8 cellular contexts compared by ENCODE assay signal in the genomic region with DNA sequence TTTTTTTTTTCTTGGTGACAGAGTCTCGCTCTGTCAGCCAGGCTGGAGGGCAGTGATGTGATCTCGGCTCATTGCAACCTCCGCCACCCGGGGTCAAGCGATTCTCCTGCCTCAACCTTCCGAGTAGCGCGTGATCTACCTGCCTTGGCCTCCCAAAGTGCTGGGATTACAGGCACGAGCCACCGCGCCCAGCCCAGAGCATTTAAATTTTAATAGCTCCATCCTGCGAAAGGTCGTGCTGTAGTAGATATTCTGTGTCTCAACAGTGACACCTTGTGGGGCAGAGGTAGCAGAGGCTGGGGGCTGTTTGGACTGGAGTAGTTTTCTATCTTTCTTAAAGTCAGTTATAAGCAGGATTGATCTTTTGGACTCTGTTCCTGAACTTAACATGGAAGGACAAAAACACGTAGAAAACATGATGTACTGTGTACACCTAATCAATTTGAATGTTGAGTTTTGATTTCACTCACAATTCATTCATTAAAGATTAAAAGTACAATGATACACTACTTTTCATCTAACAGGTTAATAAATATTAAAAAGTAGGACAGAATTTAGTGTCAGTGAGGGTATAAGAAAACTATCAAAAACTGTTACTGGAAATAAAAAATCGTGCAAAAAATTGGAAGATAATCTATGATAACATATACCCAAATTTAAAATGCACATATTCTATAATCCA. TPM values are rescaled to one million over a fixed set of nuclear protein-coding genes. Genes with fewer than 3 reads are reported as not detected.
DNase-seq lines count a peak whose midpoint lies in the region; ATAC-seq and TF ChIP-seq lines count a peak whose summit lies in the region.

No MANE protein-coding gene starts in this region.

- H3K4me2 ChIP-seq in PC-3 (ENCODE audit: low read length), result peak overlapping the region; percentile 81
- peak overlapping the region; percentile 85 for H3K4me2 ChIP-seq in fibroblast of lung (ENCODE audit: extremely low read depth, insufficient read depth, low read length)

- intact Hi-C loops in Calu3 (cut with micrococcal nuclease; ENCODE audit: unreplicated experiment), result loop anchor here (1.0 to 10.0 kb wide), 2 partner anchors 151 to 653 kb away; no protein-coding TSS in a partner anchor
- intact Hi-C loops in PC-3 (cut with micrococcal nuclease), result loop anchor here (1.0 to 10.0 kb wide), 5 partner anchors 151 to 840 kb away; no protein-coding TSS in a partner anchor

- no peaks in the 10 kb centered on the region for H3K9me2 ChIP-seq in PC-3 (replicated peaks; ENCODE audit: low read length)

- H3K27ac ChIP-seq in PC-3 (ENCODE audit: low read length), result no peak overlapping the region
- no peak overlapping the region for H3K27ac ChIP-seq in fibroblast of lung (ENCODE audit: insufficient read depth, low read length)
- no peak overlapping the region for H3K27ac ChIP-seq in subcutaneous abdominal adipose tissue (ENCODE audit: low read depth, low read length)

- CTCF ChIA-PET in Calu3 (lab: Charles Lee) (interaction anchor here (0.6 to 1.3 kb wide), 16 partner anchors 9 to 738 kb away, joined by 3 to 9 read pairs (median 4); a partner anchor contains a TSS), PC-3 (lab: Charles Lee) (interaction anchor here (0.5 to 1.3 kb wide), 13 partner anchors 9 to 656 kb away, joined by 3 to 10 read pairs (median 4); a partner anchor contains a TSS)

- H3K9ac ChIP-seq in PC-3 (ENCODE audit: low read length) (no peak overlapping the region), fibroblast of lung (ENCODE audit: insufficient read depth, low read length) (no peak overlapping the region), subcutaneous abdominal adipose tissue (ENCODE audit: low read length in 5 of 5) (peak overlapping the region in 1 of 5 donors; percentile 15)

- H3K27me3 ChIP-seq in PC-3 (ENCODE audit: low read length), result no peaks in the 10 kb centered on the region
- no peaks in the 10 kb centered on the region for H3K27me3 ChIP-seq in fibroblast of lung (ENCODE audit: control insufficient read depth, insufficient read depth, low read length)
- H3K27me3 ChIP-seq in subcutaneous abdominal adipose tissue (ENCODE audit: control insufficient read depth in 5 of 5, insufficient read depth in 4 of 5, low read length in 5 of 5), result peaks cover 0 to 3% (median 0%) of the 10 kb centered on the region in 5 donors

- H3K79me2 ChIP-seq in PC-3 (ENCODE audit: low read length), result no peaks in the 10 kb centered on the region
- no peaks in the 10 kb centered on the region for H3K79me2 ChIP-seq in fibroblast of lung (ENCODE audit: control insufficient read depth, insufficient read depth, low read length)

- no TSS peak for BruUV-seq in Calu3 (replicated peaks; lab: Mats Ljungman, UMichigan)
- no TSS peak for BruUV-seq in PC-3 (replicated peaks; lab: Mats Ljungman, UMichigan)

- H4K20me1 ChIP-seq in PC-3 (ENCODE audit: low read length), result no peaks in the 10 kb centered on the region
- H4K20me1 ChIP-seq in fibroblast of lung (ENCODE audit: control insufficient read depth, extremely low read depth, insufficient read depth, low read length), result no peaks in the 10 kb centered on the region

- no peaks in the 10 kb centered on the region for H3K9me3 ChIP-seq in PC-3 (ENCODE audit: low read length)
- H3K9me3 ChIP-seq in fibroblast of lung (ENCODE audit: control insufficient read depth, insufficient read depth, low read depth, low read length), result no peaks in the 10 kb centered on the region
- no peaks in the 10 kb centered on the region for H3K9me3 ChIP-seq in subcutaneous abdominal adipose tissue (ENCODE audit: control insufficient read depth in 5 of 5, low read length in 5 of 5)

- peak overlapping the region; percentile 39; the same call in 1 of the 2 replicates for H3K4me3 ChIP-seq in PC-3 (ENCODE audit: low read length)
- peak overlapping the region; percentile 20 to 38 (median 32) for H3K4me3 ChIP-seq in fibroblast of lung (replicated peaks in 1 of 4; ENCODE audit: control extremely low read depth in 1 of 4, insufficient read depth in 1 of 4, low read depth in 3 of 4, low read length in 4 of 4)
- H3K4me3 ChIP-seq in subcutaneous abdominal adipose tissue (ENCODE audit: low read depth in 1 of 5, low read length in 5 of 5), result peak overlapping the region in 4 of 5 donors; percentile 16 to 52 (median 38)

- peak overlapping the region; percentile 34 for H3K4me3 Mint-ChIP-seq in Calu3 (ENCODE audit: low read depth, unreplicated experiment)
- peak overlapping the region; percentile 40 to 59 for H3K4me3 Mint-ChIP-seq in activated T-cell treated with anti-CD3 and anti-CD28 coated beads, Interleukin-2, amount 50 U/mL, for 72 hours
- H3K4me3 Mint-ChIP-seq in natural killer cell treated with Interleukin-12 subunit alpha and Interleukin-12 subunit beta and Interleukin-15 and Interleukin-18, amount 100 ng/mL, for 72 hours, result no peak overlapping the region

- TF ChIP-seq CTCF in Calu3 (IDR thresholded peaks at IDR 0.05; ENCODE audit: unreplicated experiment) (peak; percentile 33), GM20000 (IDR thresholded peaks at IDR 0.05; ENCODE audit: extremely low read depth, missing control alignments) (peak; percentile 71), PC-3 (conservative IDR thresholded peaks at IDR 0.05; ENCODE audit: low read depth, low read length) (peak; percentile 91), fibroblast of lung (conservative IDR thresholded peaks at IDR 0.05 in 1 of 2, IDR thresholded peaks at IDR 0.05 in 1 of 2; ENCODE audit: low read depth in 1 of 2, low read length in 2 of 2) (peak; percentile 75 to 85)

- H3K4me1 ChIP-seq in PC-3 (ENCODE audit: insufficient read depth, low read length), result peaks cover 30% of the 10 kb centered on the region
- no peaks in the 10 kb centered on the region for H3K4me1 ChIP-seq in fibroblast of lung (ENCODE audit: control insufficient read depth, extremely low read depth, insufficient read depth, low read length)
- peaks cover 0 to 6% (median 4%) of the 10 kb centered on the region in 5 donors for H3K4me1 ChIP-seq in subcutaneous abdominal adipose tissue (ENCODE audit: control insufficient read depth in 5 of 5, insufficient read depth in 5 of 5, low read length in 5 of 5)

- H3K9me3 Mint-ChIP-seq in Calu3 (ENCODE audit: low read depth, unreplicated experiment), result no peaks in the 10 kb centered on the region
- H3K9me3 Mint-ChIP-seq in activated T-cell treated with anti-CD3 and anti-CD28 coated beads, Interleukin-2, amount 50 U/mL, for 72 hours, result no peaks in the 10 kb centered on the region
- H3K9me3 Mint-ChIP-seq in natural killer cell treated with Interleukin-12 subunit alpha and Interleukin-12 subunit beta and Interleukin-15 and Interleukin-18, amount 100 ng/mL, for 72 hours, result no peaks in the 10 kb centered on the region

- H2AFZ ChIP-seq in PC-3 (ENCODE audit: low read length) (peak overlapping the region; percentile 56), fibroblast of lung (ENCODE audit: low read length) (peak overlapping the region; percentile 77)

- DNase-seq in Calu3 (peak; percentile 54), GM20000 (ENCODE audit: low spot score) (peak; percentile 62), HT1080 (ENCODE audit: low read depth) (peak; percentile 67), PC-3 (peak; percentile 84), fibroblast of lung (ENCODE audit: low read depth in 2 of 2) (peak; percentile 62 to 77)
- DNase-seq in activated T-cell treated with anti-CD3 and anti-CD28 coated beads, Interleukin-2, amount 50 U/mL, for 72 hours, result peak; percentile 56 to 60
- DNase-seq in natural killer cell treated with Interleukin-12 subunit alpha and Interleukin-12 subunit beta and Interleukin-15 and Interleukin-18, amount 100 ng/mL, for 72 hours (ENCODE audit: low spot score), result peak; percentile 73

- peaks cover 9% of the 10 kb centered on the region for H3K4me1 Mint-ChIP-seq in Calu3 (ENCODE audit: low read depth, unreplicated experiment)
- peaks cover 6% of the 10 kb centered on the region for H3K4me1 Mint-ChIP-seq in activated T-cell treated with anti-CD3 and anti-CD28 coated beads, Interleukin-2, amount 50 U/mL, for 72 hours (ENCODE audit: low read depth)
- peaks cover 5 to 12% of the 10 kb centered on the region in 2 donors for H3K4me1 Mint-ChIP-seq in natural killer cell treated with Interleukin-12 subunit alpha and Interleukin-12 subunit beta and Interleukin-15 and Interleukin-18, amount 100 ng/mL, for 72 hours (ENCODE audit: low read depth in 2 of 2)

- H3F3A ChIP-seq in PC-3 (ENCODE audit: low read length, unreplicated experiment), result peaks cover 4% of the 10 kb centered on the region

- H3K27ac Mint-ChIP-seq in Calu3 (ENCODE audit: unreplicated experiment), result no peak overlapping the region
- H3K27ac Mint-ChIP-seq in activated T-cell treated with anti-CD3 and anti-CD28 coated beads, Interleukin-2, amount 50 U/mL, for 72 hours, result no peak overlapping the region
- no peak overlapping the region for H3K27ac Mint-ChIP-seq in natural killer cell treated with Interleukin-12 subunit alpha and Interleukin-12 subunit beta and Interleukin-15 and Interleukin-18, amount 100 ng/mL, for 72 hours

- peak; percentile 81 for ATAC-seq in PC-3
- ATAC-seq in activated T-cell treated with anti-CD3 and anti-CD28 coated beads, Interleukin-2, amount 50 U/mL, for 72 hours (replicated peaks in 1 of 2), result peak; percentile 77 to 88
- peak; percentile 56 to 79 for ATAC-seq in natural killer cell treated with Interleukin-12 subunit alpha and Interleukin-12 subunit beta and Interleukin-15 and Interleukin-18, amount 100 ng/mL, for 72 hours

- POLR2A ChIA-PET in PC-3 (lab: Charles Lee; ENCODE audit: unreplicated experiment), result interaction anchor here (0.6 to 0.7 kb wide), 2 partner anchors 11 to 153 kb away, joined by 3 read pairs; a partner anchor contains a TSS

- no peaks in the 10 kb centered on the region for H3K36me3 Mint-ChIP-seq in Calu3 (ENCODE audit: insufficient read depth, unreplicated experiment)
- no peaks in the 10 kb centered on the region for H3K36me3 Mint-ChIP-seq in activated T-cell treated with anti-CD3 and anti-CD28 coated beads, Interleukin-2, amount 50 U/mL, for 72 hours (ENCODE audit: insufficient read depth in 2 of 2)
- H3K36me3 Mint-ChIP-seq in natural killer cell treated with Interleukin-12 subunit alpha and Interleukin-12 subunit beta and Interleukin-15 and Interleukin-18, amount 100 ng/mL, for 72 hours, result no peaks in the 10 kb centered on the region

- no peaks in the 10 kb centered on the region for H3K27me3 Mint-ChIP-seq in Calu3 (ENCODE audit: unreplicated experiment)
- peaks cover 9% of the 10 kb centered on the region for H3K27me3 Mint-ChIP-seq in activated T-cell treated with anti-CD3 and anti-CD28 coated beads, Interleukin-2, amount 50 U/mL, for 72 hours (ENCODE audit: low read depth)
- H3K27me3 Mint-ChIP-seq in natural killer cell treated with Interleukin-12 subunit alpha and Interleukin-12 subunit beta and Interleukin-15 and Interleukin-18, amount 100 ng/mL, for 72 hours, result peaks cover 16 to 38% of the 10 kb centered on the region in 2 donors

- H3K36me3 ChIP-seq in PC-3 (ENCODE audit: low read depth, low read length) (no peaks in the 10 kb centered on the region), fibroblast of lung (ENCODE audit: control insufficient read depth, insufficient read depth, low read length) (no peaks in the 10 kb centered on the region), subcutaneous abdominal adipose tissue (ENCODE audit: control insufficient read depth in 5 of 5, insufficient read depth in 5 of 5, low read length in 5 of 5) (no peaks in the 10 kb centered on the region)

RNA-seq across cellular contexts. Expression of a gene that starts 11.0 kb away (rescaled TPM):
- total RNA-seq in Calu3 (2022) (172 and 213 TPM in 2 replicates), PC-3 (2014; rRNA removed) (185 and 266 TPM in 2 replicates), fibroblast of lung (76.5 and 99.4 TPM in 2 replicates)
- 71.5 and 109 TPM in 2 replicates for total RNA-seq in HT1080 (2014; rRNA removed; shearing (Covaris generic))
- 82.8 and 89.3 TPM in 2 replicates for polyA plus RNA-seq in HT1080 (2015; cell fraction: cytosol; rRNA removed)
- polyA plus RNA-seq in HT1080 (2015; cell fraction: nucleus; rRNA removed), result 394 and 480 TPM in 2 replicates
- 100 to 1,000 TPM; 166 to 185 TPM for total RNA-seq in activated T-cell treated with anti-CD3 and anti-CD28 coated beads, Interleukin-2, amount 50 U/mL, for 72 hours
- polyA plus RNA-seq in fibroblast of lung, result 121 and 146 TPM in 2 replicates
- polyA plus RNA-seq in fibroblast of lung (2012), result 81.3 and 115 TPM in 2 replicates
- polyA minus RNA-seq in fibroblast of lung (ENCODE audit: low replicate concordance), result 61.1 and 63.4 TPM in 2 replicates
- total RNA-seq in natural killer cell treated with Interleukin-12 subunit alpha and Interleukin-12 subunit beta and Interleukin-15 and Interleukin-18, amount 100 ng/mL, for 72 hours, result 100 to 1,000 TPM; 180 to 197 TPM

Comparison
In these comparisons a context has a peak if more than half of its experiments do, and no peak if none do; other contexts are left out.
1. CTCF ChIP-seq: peak in every context shown above with its lines; median percentile 91 in PC-3; 80 in fibroblast of lung; 71 in GM20000; 33 in Calu3.